Comparison of ENCODE assay signal across 22 cellular contexts in genomic region chr12:27517532-27517931, GRCh38. TPM values are rescaled to one million over a fixed set of nuclear protein-coding genes. Genes with fewer than 3 reads are reported as not detected.
DNase-seq lines count a peak whose midpoint lies in the region; ATAC-seq, FAIRE-seq and TF ChIP-seq lines count a peak whose summit lies in the region.
"Had no signal": no experiment of that assay in that cellular context is flagged by ENCODE, and none has a peak within 500 bp of the region (broad histone marks: within the 10 kb centered on the region; RNA-seq: fewer than 3 reads in every experiment).

No MANE protein-coding gene starts in this region.

- H3K9me1 ChIP-seq in keratinocyte (ENCODE audit: control insufficient read depth, extremely low read depth, insufficient read depth, low read length), result no peaks in the 10 kb centered on the region

- no peaks in the 10 kb centered on the region for H3K9me3 Mint-ChIP-seq in astrocyte (ENCODE audit: unreplicated experiment)
- H3K9me3 Mint-ChIP-seq in CD4-positive, alpha-beta memory T cell, result no peaks in the 10 kb centered on the region

- no peaks in the 10 kb centered on the region for H3K36me3 ChIP-seq in astrocyte (ENCODE audit: insufficient read depth, low read length)
- H3K36me3 ChIP-seq in keratinocyte (ENCODE audit: control insufficient read depth in 2 of 2, extremely low read depth in 1 of 2, insufficient read depth in 2 of 2, low read length in 2 of 2), result no peaks in the 10 kb centered on the region
- H3K36me3 ChIP-seq in CD4-positive, alpha-beta memory T cell (ENCODE audit: insufficient read depth, low read length), result no peaks in the 10 kb centered on the region
- H3K36me3 ChIP-seq: BE2C, SJCRH30 had no signal

- H3K9ac ChIP-seq in astrocyte (ENCODE audit: low read length), result no peak overlapping the region
- no peak overlapping the region for H3K9ac ChIP-seq in keratinocyte (ENCODE audit: control insufficient read depth, extremely low read depth, insufficient read depth, low read length)
- H3K9ac ChIP-seq: KMS-11 had no signal

- TF ChIP-seq CTCF in astrocyte (IDR thresholded peaks at IDR 0.05; ENCODE audit: insufficient read depth, low read depth, low read length) (no peak), keratinocyte (optimal IDR thresholded peaks at IDR 0.05 in 1 of 3, IDR thresholded peaks at IDR 0.05 in 1 of 3, conservative IDR thresholded peaks at IDR 0.05 in 1 of 3; ENCODE audit: extremely low read depth in 1 of 3, insufficient read depth in 2 of 3, low read length in 3 of 3) (no peak)

- H3K9me3 ChIP-seq in astrocyte (ENCODE audit: insufficient read depth, low read depth, low read length) (no peaks in the 10 kb centered on the region), keratinocyte (ENCODE audit: control insufficient read depth, low read depth, low read length) (no peaks in the 10 kb centered on the region)
- no peaks in the 10 kb centered on the region for H3K9me3 ChIP-seq in CD4-positive, alpha-beta memory T cell (ENCODE audit: control insufficient read depth in 1 of 2, low read length in 2 of 2)
- H3K9me3 ChIP-seq: BE2C, SJCRH30 had no signal

- DNase-seq in HTR-8/SVneo (ENCODE audit: insufficient read length, low spot score), result no peak
- peak; percentile 47 for DNase-seq in astrocyte (ENCODE audit: low read depth)
- DNase-seq in keratinocyte (ENCODE audit: low read depth, low spot score), result no peak
- DNase-seq in renal cortical epithelial cell (ENCODE audit: low read depth), result peak; percentile 43
- no peak for DNase-seq in DMS79 treated with DMSO at 0.1 percent for 48 hours (lab: John Stamatoyannopoulos, UW)
- DNase-seq in CD4-positive, alpha-beta memory T cell, result no peak
- DNase-seq: DMS53, HCEC 1CT, MM.1S, NCI-H2029, NCI-H446, NCI-H524 treated with DMSO at 0.1 percent for 48 hours, NCI-H774, SJCRH30 had no signal

- ATAC-seq in HG02610 (IDR thresholded peaks at IDR 0.05; ENCODE audit: unreplicated experiment) (no peak), GM21381 (IDR thresholded peaks at IDR 0.05; ENCODE audit: unreplicated experiment) (no peak)

- H3K4me3 ChIP-seq in astrocyte (ENCODE audit: insufficient read depth, low read depth, low read length) (no peak overlapping the region), keratinocyte (ENCODE audit: control insufficient read depth in 2 of 3, extremely low read depth in 1 of 3, insufficient read depth in 2 of 3, low read depth in 1 of 3, low read length in 3 of 3) (no peak overlapping the region)
- H3K4me3 ChIP-seq in CD4-positive, alpha-beta memory T cell (ENCODE audit: low read length in 2 of 2), result no peak overlapping the region
- H3K4me3 ChIP-seq: SJCRH30 had no signal

- H4K20me1 ChIP-seq in astrocyte (ENCODE audit: insufficient read depth, low read length) (no peaks in the 10 kb centered on the region), keratinocyte (ENCODE audit: control insufficient read depth, extremely low read depth, insufficient read depth, low read length) (no peaks in the 10 kb centered on the region)

- no peak overlapping the region for H3K4me3 Mint-ChIP-seq in astrocyte (ENCODE audit: unreplicated experiment)
- no peak overlapping the region for H3K4me3 Mint-ChIP-seq in CD4-positive, alpha-beta memory T cell
- H3K4me3 Mint-ChIP-seq: CD14-positive monocyte had no signal

- no peak overlapping the region for H3K27ac ChIP-seq in astrocyte (ENCODE audit: low read depth, low read length)
- no peak overlapping the region for H3K27ac ChIP-seq in keratinocyte (ENCODE audit: control insufficient read depth, insufficient read depth, low read length)
- no peak overlapping the region for H3K27ac ChIP-seq in CD4-positive, alpha-beta memory T cell (ENCODE audit: low read depth, low read length)
- H3K27ac ChIP-seq: KMS-11, SJCRH30 had no signal

- H3K4me1 ChIP-seq in astrocyte (ENCODE audit: insufficient read depth, low read length) (peaks cover 10% of the 10 kb centered on the region), keratinocyte (ENCODE audit: control insufficient read depth, extremely low read depth, insufficient read depth, low read length) (peaks cover 5% of the 10 kb centered on the region)
- H3K4me1 ChIP-seq in CD4-positive, alpha-beta memory T cell (ENCODE audit: insufficient read depth, low read length), result no peaks in the 10 kb centered on the region

- intact Hi-C loops in CD4-positive, alpha-beta memory T cell (cut with micrococcal nuclease), result no loop called here

- H3K4me2 ChIP-seq in astrocyte (ENCODE audit: low read length), result no peak overlapping the region
- H3K4me2 ChIP-seq in keratinocyte (ENCODE audit: control insufficient read depth, extremely low read depth, insufficient read depth, low read depth, low read length), result no peak overlapping the region
- H3K4me2 ChIP-seq: KMS-11 had no signal

- H3K4me1 Mint-ChIP-seq in astrocyte (ENCODE audit: low read depth, unreplicated experiment), result peaks cover 24% of the 10 kb centered on the region
- peaks cover 2 to 12% (median 6%) of the 10 kb centered on the region in 4 donors for H3K4me1 Mint-ChIP-seq in CD4-positive, alpha-beta memory T cell
- H3K4me1 Mint-ChIP-seq: CD14-positive monocyte had no signal

- dilution Hi-C loops in keratinocyte (cut with MboI; ENCODE audit: extremely low pct_ligation_motif_present, low sequenced_read_pairs), result no loop called here

- no peaks in the 10 kb centered on the region for H3K27me3 Mint-ChIP-seq in astrocyte (ENCODE audit: low read depth, unreplicated experiment)
- H3K27me3 Mint-ChIP-seq in CD4-positive, alpha-beta memory T cell, result peaks cover 10 to 18% of the 10 kb centered on the region in 2 donors

- H3K27me3 ChIP-seq in astrocyte (ENCODE audit: insufficient read depth, low read length) (no peaks in the 10 kb centered on the region), keratinocyte (ENCODE audit: control insufficient read depth, extremely low read depth, insufficient read depth, low read length) (no peaks in the 10 kb centered on the region)
- no peaks in the 10 kb centered on the region for H3K27me3 ChIP-seq in CD4-positive, alpha-beta memory T cell (ENCODE audit: insufficient read depth, low read length)
- H3K27me3 ChIP-seq: BE2C, SJCRH30 had no signal

- H3K27ac Mint-ChIP-seq in astrocyte (ENCODE audit: unreplicated experiment), result no peak overlapping the region
- no peak overlapping the region for H3K27ac Mint-ChIP-seq in CD4-positive, alpha-beta memory T cell
- H3K27ac Mint-ChIP-seq: CD14-positive monocyte had no signal

- H2AFZ ChIP-seq in astrocyte (ENCODE audit: low read depth, low read length) (no peak overlapping the region), keratinocyte (ENCODE audit: control insufficient read depth, low read length) (no peak overlapping the region)

- FAIRE-seq in HTR-8/SVneo (lab: Jason Lieb, UNC) (peak; percentile 52), astrocyte (lab: Jason Lieb, UNC) (no peak), keratinocyte (lab: Jason Lieb, UNC) (peak; percentile 34)
- FAIRE-seq: D721Med, G401.6, H1 had no signal

- H3K79me2 ChIP-seq in astrocyte (ENCODE audit: insufficient read depth, low read length) (no peaks in the 10 kb centered on the region), keratinocyte (ENCODE audit: control insufficient read depth, insufficient read depth, low read length) (no peaks in the 10 kb centered on the region)

- no peaks in the 10 kb centered on the region for H3K36me3 Mint-ChIP-seq in astrocyte (ENCODE audit: low read depth, unreplicated experiment)
- H3K36me3 Mint-ChIP-seq in CD4-positive, alpha-beta memory T cell, result no peaks in the 10 kb centered on the region
- H3K36me3 Mint-ChIP-seq: CD14-positive monocyte had no signal

- CTCF ChIA-PET in CD4-positive, alpha-beta memory T cell (lab: Charles Lee; ENCODE audit: partially characterized antibody), result no interaction called here

- POLR2A ChIA-PET in CD4-positive, alpha-beta memory T cell (lab: Charles Lee; ENCODE audit: partially characterized antibody), result no interaction called here

RNA-seq across cellular contexts. Expression of gene PPFIBP1, which starts 6.5 kb away (rescaled TPM):
- total RNA-seq in astrocyte, result 140 and 147 TPM in 2 replicates
- 53.6 to 83.5 TPM (median 62.0 TPM) in 3 replicates for polyA plus RNA-seq in keratinocyte
- 74.9 TPM for polyA plus RNA-seq in keratinocyte (2011; ENCODE audit: low read depth)
- 32.0 and 75.4 TPM in 2 replicates for polyA plus RNA-seq in keratinocyte (2011; cell fraction: cytosol; rRNA removed)
- polyA plus RNA-seq in keratinocyte (2011; cell fraction: nucleus; rRNA removed), result 101 and 133 TPM in 2 replicates
- polyA plus RNA-seq in keratinocyte (2012; ENCODE audit: low replicate concordance), result 25.4 and 60.2 TPM in 2 replicates
- 48.5 to 186 TPM (median 78.5 TPM) in 3 replicates for polyA minus RNA-seq in keratinocyte
- polyA minus RNA-seq in keratinocyte (2011; cell fraction: cytosol; rRNA and poly(A)+ RNA removed), result 37.2 TPM
- 116 and 242 TPM in 2 replicates for polyA minus RNA-seq in keratinocyte (2011; cell fraction: nucleus; rRNA and poly(A)+ RNA removed)
- total RNA-seq in renal cortical epithelial cell, result 110 and 281 TPM in 2 replicates
- total RNA-seq in CD4-positive, alpha-beta memory T cell, result 1 to 10 TPM; 5.2 to 6.5 TPM
- 1 to 10 TPM; 2.1 to 2.3 TPM for polyA plus RNA-seq in CD4-positive, alpha-beta memory T cell

Comparison
In these comparisons a context has a peak if more than half of its experiments do, and no peak if none do; other contexts are left out.
1. DNase-seq: peak in astrocyte (single experiment) and renal cortical epithelial cell (single experiment); none in HTR-8/SVneo (single experiment), keratinocyte (single experiment), DMS79 treated with DMSO at 0.1 percent for 48 hours (single experiment) and CD4-positive, alpha-beta memory T cell (0 of 5).
2. RNA of gene PPFIBP1, which starts 6.5 kb away (total RNA-seq): 110 to 281 TPM in renal cortical epithelial cell and 140 to 147 TPM in astrocyte; 5.2 to 6.5 TPM in CD4-positive, alpha-beta memory T cell; every median in the first group is over 10 times any median in the second.